Comparison of ENCODE assay signal across 18 cellular contexts in the genomic region with DNA sequence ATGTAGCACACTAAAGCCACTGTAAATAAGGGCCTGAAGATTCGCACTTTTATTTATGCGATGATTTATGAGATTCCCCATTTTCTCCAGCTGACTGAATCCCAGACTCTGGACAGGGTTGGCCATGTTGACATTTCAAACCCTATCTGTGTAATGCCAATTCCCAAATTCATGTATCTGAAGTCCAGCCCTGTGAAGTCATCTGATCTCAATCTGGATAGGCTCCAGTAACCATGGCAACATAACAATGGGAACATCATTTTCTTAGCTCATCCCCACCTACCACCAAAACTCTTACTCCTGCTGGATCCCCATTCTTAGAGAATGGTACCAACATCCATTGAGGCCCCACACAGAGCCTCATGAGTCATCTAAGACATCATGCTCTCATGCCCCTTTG. TPM values are rescaled to one million over a fixed set of nuclear protein-coding genes. Genes with fewer than 3 reads are reported as not detected.
DNase-seq lines count a peak whose midpoint lies in the region; ATAC-seq and TF ChIP-seq lines count a peak whose summit lies in the region.
"Had no signal": no experiment of that assay in that cellular context is flagged by ENCODE, and none has a peak within 500 bp of the region (broad histone marks: within the 10 kb centered on the region; RNA-seq: fewer than 3 reads in every experiment).

No MANE protein-coding gene starts in this region.

- no peaks in the 10 kb centered on the region for H3K79me2 ChIP-seq in Karpas-422 (ENCODE audit: low read length)

- H3K27me3 ChIP-seq in Karpas-422 (ENCODE audit: low read length) = no peaks in the 10 kb centered on the region
- H3K27me3 ChIP-seq: BE2C, Peyer's patch had no signal

- TF ChIP-seq CTCF in fibroblast of the aortic adventitia (IDR thresholded peaks at IDR 0.05; ENCODE audit: insufficient read depth, low read length) (no peak), nephron (IDR thresholded peaks at IDR 0.05; ENCODE audit: unreplicated experiment in 3 of 3) (no peak)

- no peaks in the 10 kb centered on the region for H3K4me1 ChIP-seq in Karpas-422 (ENCODE audit: low read length)
- H3K4me1 ChIP-seq: BE2C, Peyer's patch had no signal

- peak overlapping the region in 2 of 3 experiments; percentile 14 to 72 for H3K27ac Mint-ChIP-seq in nephron
- H3K27ac Mint-ChIP-seq: CD8-positive, alpha-beta T cell had no signal

- no peaks in the 10 kb centered on the region for H4K20me1 ChIP-seq in Karpas-422 (ENCODE audit: insufficient read depth, low read depth, low read length)

- H3K9me3 Mint-ChIP-seq in nephron = no peaks in the 10 kb centered on the region
- H3K9me3 Mint-ChIP-seq: CD8-positive, alpha-beta T cell had no signal

- no peak overlapping the region for H3K9ac ChIP-seq in Karpas-422 (ENCODE audit: low read length)

- no peak overlapping the region for H3K4me2 ChIP-seq in Karpas-422 (ENCODE audit: low read depth, low read length, poor library complexity, severe bottlenecking)

- H3K4me1 Mint-ChIP-seq in nephron = peaks cover 33% of the 10 kb centered on the region

- peak; percentile 1 for DNase-seq in DMS114 treated with DMSO at 0.1 percent for 48 hours (lab: John Stamatoyannopoulos, UW; ENCODE audit: unreplicated experiment)
- peak; percentile 7 for DNase-seq in EH (ENCODE audit: low read depth)
- peak; percentile 2 for DNase-seq in fibroblast of the aortic adventitia (ENCODE audit: low read depth)
- no peak for DNase-seq in Karpas-422
- no peak for DNase-seq in NCI-H2196 (lab: John Stamatoyannopoulos, UW; ENCODE audit: unreplicated experiment)
- DNase-seq: BE2C; CD8-positive, alpha-beta T cell; HCEC 1CT; NCI-H1092 treated with DMSO at 0.1 percent for 48 hours; NCI-H1694; NCI-H2107; SIG-M5; SW 1271 had no signal

- H2AFZ ChIP-seq in Karpas-422 (ENCODE audit: low read length) = no peak overlapping the region

- no peak overlapping the region for H3K27ac ChIP-seq in Karpas-422 (ENCODE audit: low read length)
- H3K27ac ChIP-seq: Peyer's patch had no signal

- H3K36me3 ChIP-seq in Karpas-422 (ENCODE audit: insufficient read depth, low read length) = no peaks in the 10 kb centered on the region
- H3K36me3 ChIP-seq: BE2C, Peyer's patch had no signal

- no peaks in the 10 kb centered on the region for H3K9me3 ChIP-seq in Karpas-422 (ENCODE audit: low read length)
- H3K9me3 ChIP-seq: BE2C, Peyer's patch had no signal

- peaks cover 5% of the 10 kb centered on the region for H3K27me3 Mint-ChIP-seq in nephron (ENCODE audit: low read depth)

- no peak overlapping the region for H3K4me3 Mint-ChIP-seq in nephron
- H3K4me3 Mint-ChIP-seq: CD8-positive, alpha-beta T cell had no signal

- H3K9me2 ChIP-seq in Karpas-422 (replicated peaks; ENCODE audit: insufficient read depth, low read length) = no peaks in the 10 kb centered on the region

- H3K4me3 ChIP-seq in fibroblast of the aortic adventitia (ENCODE audit: low read depth, low read length) (no peak overlapping the region), Karpas-422 (ENCODE audit: low read length) (no peak overlapping the region)
- H3K4me3 ChIP-seq: Peyer's patch had no signal

- no peak for ATAC-seq in HG03432 (IDR thresholded peaks at IDR 0.05; ENCODE audit: unreplicated experiment)
- ATAC-seq: CD8-positive, alpha-beta T cell had no signal

- no peaks in the 10 kb centered on the region for H3K36me3 Mint-ChIP-seq in nephron (ENCODE audit: low read depth)
- H3K36me3 Mint-ChIP-seq: CD8-positive, alpha-beta T cell had no signal

RNA-seq across cellular contexts. Expression of a gene that starts 59.0 kb away (rescaled TPM):
- total RNA-seq in fibroblast of the aortic adventitia (ENCODE audit: low replicate concordance) = not detected in 2 replicates
- not detected in 2 replicates for total RNA-seq in Karpas-422 (2014; rRNA removed; shearing (Covaris generic); ENCODE audit: low replicate concordance)
- total RNA-seq: CD8-positive, alpha-beta T cell; HT-29; NCI-H460; Peyer's patch had no signal

Comparison
In these comparisons a context has a peak if more than half of its experiments do, and no peak if none do; other contexts are left out.
1. DNase-seq: peak in DMS114 treated with DMSO at 0.1 percent for 48 hours (single experiment), EH (single experiment) and fibroblast of the aortic adventitia (single experiment); none in Karpas-422 (single experiment) and NCI-H2196 (single experiment).